8 cellular contexts compared by ENCODE assay signal in genomic region chr9:86413966-86414880, GRCh38.
DNase-seq lines count a peak whose midpoint lies in the region; ATAC-seq and TF ChIP-seq lines count a peak whose summit lies in the region.

No MANE protein-coding gene starts in this region.

- TF ChIP-seq CTCF in endothelial cell (IDR thresholded peaks at IDR 0.05; ENCODE audit: unreplicated experiment): peak; percentile 85
- peak; percentile 86 for TF ChIP-seq CTCF in neural progenitor cell (IDR thresholded peaks at IDR 0.05)

- H4K20me1 ChIP-seq in neural progenitor cell (ENCODE audit: low read depth): no peaks in the 10 kb centered on the region

- H3K9me3 Mint-ChIP-seq in endothelial cell (ENCODE audit: unreplicated experiment) (no peaks in the 10 kb centered on the region), neural progenitor cell (no peaks in the 10 kb centered on the region)

- H3K36me3 Mint-ChIP-seq in endothelial cell (ENCODE audit: low read depth, unreplicated experiment): no peaks in the 10 kb centered on the region
- H3K36me3 Mint-ChIP-seq in neural progenitor cell: no peaks in the 10 kb centered on the region

- H3K4me3 ChIP-seq in neural progenitor cell: no peak overlapping the region

- H3K79me2 ChIP-seq in neural progenitor cell (ENCODE audit: low read depth): no peaks in the 10 kb centered on the region

- DNase-seq in A172 (ENCODE audit: low spot score) (peak; percentile 41), GM03348 (ENCODE audit: low spot score) (peak; percentile 66), NCI-H69 (lab: John Stamatoyannopoulos, UW) (peak; percentile 41), endothelial cell (ENCODE audit: low spot score) (no peak), neural progenitor cell (ENCODE audit: low spot score) (peak; percentile 20), NCI-H187 treated with DMSO at 0.1 percent for 48 hours (lab: John Stamatoyannopoulos, UW) (no peak)

- H3K36me3 ChIP-seq in neural progenitor cell: no peaks in the 10 kb centered on the region

- H3K27ac Mint-ChIP-seq in endothelial cell (ENCODE audit: unreplicated experiment): no peak overlapping the region
- H3K27ac Mint-ChIP-seq in neural progenitor cell: peak overlapping the region; percentile 50

- no peaks in the 10 kb centered on the region for H3K9me3 ChIP-seq in neural progenitor cell (ENCODE audit: low read depth)

- H3K4me1 Mint-ChIP-seq in endothelial cell (ENCODE audit: unreplicated experiment) (peaks cover 6% of the 10 kb centered on the region), neural progenitor cell (peaks cover 3% of the 10 kb centered on the region)

- H3K27me3 ChIP-seq in neural progenitor cell: peaks cover 46% of the 10 kb centered on the region

- H3K27ac ChIP-seq in neural progenitor cell: no peak overlapping the region

- ATAC-seq in HG03442 (IDR thresholded peaks at IDR 0.05; ENCODE audit: unreplicated experiment) (no peak), GM19328 (IDR thresholded peaks at IDR 0.05; ENCODE audit: unreplicated experiment) (no peak)

- H3K27me3 Mint-ChIP-seq in endothelial cell (ENCODE audit: unreplicated experiment): no peaks in the 10 kb centered on the region
- H3K27me3 Mint-ChIP-seq in neural progenitor cell (ENCODE audit: insufficient read depth, low read depth): no peaks in the 10 kb centered on the region

- H3K4me1 ChIP-seq in neural progenitor cell: no peaks in the 10 kb centered on the region

- H2AFZ ChIP-seq in neural progenitor cell (replicated peaks): peak overlapping the region; percentile 64

- H3F3A ChIP-seq in neural progenitor cell (ENCODE audit: low read depth): no peaks in the 10 kb centered on the region

- H3K4me3 Mint-ChIP-seq in endothelial cell (ENCODE audit: unreplicated experiment) (no peak overlapping the region), neural progenitor cell (no peak overlapping the region)

- H3K4me2 ChIP-seq in neural progenitor cell: no peak overlapping the region

- H3K9ac ChIP-seq in neural progenitor cell: no peak overlapping the region

Comparison
In these comparisons a context has a peak if more than half of its experiments do, and no peak if none do; other contexts are left out.
1. DNase-seq: peak in A172 (single experiment), GM03348 (single experiment), NCI-H69 (single experiment) and neural progenitor cell (single experiment); none in endothelial cell (single experiment) and NCI-H187 treated with DMSO at 0.1 percent for 48 hours (single experiment).